ENCODE assay signal across 8 cellular contexts in the genomic region with DNA sequence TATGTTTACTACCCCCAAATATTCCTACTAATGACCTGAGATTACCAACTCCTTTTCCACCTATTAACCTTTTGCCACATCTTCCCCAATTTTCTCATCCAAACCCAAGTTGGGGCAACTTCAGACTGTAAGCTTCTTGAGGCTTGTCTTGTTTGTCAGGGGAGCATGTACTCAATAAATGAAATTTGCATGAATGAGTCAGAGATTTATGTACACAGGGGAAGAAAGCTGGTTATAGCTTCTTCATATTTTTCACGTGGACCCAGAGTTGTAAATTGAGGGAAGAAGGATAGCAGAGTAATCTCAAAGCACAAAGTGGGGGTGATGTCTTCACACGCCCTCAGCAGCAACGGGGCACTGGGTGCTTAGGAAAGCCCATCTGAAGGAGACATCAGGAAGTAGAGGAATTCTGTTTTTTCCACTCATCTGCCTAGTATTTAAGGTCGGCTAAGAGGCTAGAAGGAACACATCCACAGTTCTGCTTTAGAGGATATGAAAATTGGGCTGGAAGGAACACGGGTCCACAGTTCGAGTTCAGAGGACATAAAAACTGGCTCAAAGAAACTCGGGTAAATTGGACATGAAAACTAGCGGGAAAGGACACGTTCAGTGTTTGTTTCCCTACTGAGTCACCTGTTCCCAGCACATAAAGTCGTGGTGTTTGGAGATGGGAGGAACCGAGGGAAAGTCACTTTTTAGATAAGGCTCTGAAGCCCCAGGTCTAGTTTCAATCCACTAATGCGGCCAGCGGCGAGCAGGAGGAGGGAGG. TPM values are rescaled to one million over a fixed set of nuclear protein-coding genes. Genes with fewer than 3 reads are reported as not detected.
A peak's percentile ranks its signal among the peaks of the same experiment; 100 is the strongest.
DNase-seq lines count a peak whose midpoint lies in the region; ATAC-seq and TF ChIP-seq lines count a peak whose summit lies in the region.

No MANE protein-coding gene starts in this region.

- CTCF ChIA-PET in CD4-positive, alpha-beta T cell (lab: Charles Lee) = interaction anchor here (0.8 to 4.0 kb wide), 8 partner anchors 10 to 117 kb away, joined by 3 to 18 read pairs (median 4); a partner anchor contains a TSS

- no peak for ATAC-seq in CD4-positive, alpha-beta T cell (ENCODE audit: poor library complexity)
- ATAC-seq in HG03378 (IDR thresholded peaks at IDR 0.05; ENCODE audit: unreplicated experiment) (peak; percentile 1), HG02759 (IDR thresholded peaks at IDR 0.05; ENCODE audit: unreplicated experiment) (no peak), GM18519 (IDR thresholded peaks at IDR 0.05; ENCODE audit: low FRiP score, unreplicated experiment) (no peak)

- H3K27ac Mint-ChIP-seq in CD4-positive, alpha-beta T cell = peak overlapping the region; percentile 92

- H3K9me3 Mint-ChIP-seq in CD4-positive, alpha-beta T cell = no peaks in the 10 kb centered on the region

- DNase-seq in CD4-positive, alpha-beta T cell = no peak
- DNase-seq in brain microvascular endothelial cell (no peak), DMS153 treated with DMSO at 0.1 percent for 48 hours (lab: John Stamatoyannopoulos, UW; ENCODE audit: unreplicated experiment) (no peak), uterus (no peak)

- no peaks in the 10 kb centered on the region for H3K27me3 Mint-ChIP-seq in CD4-positive, alpha-beta T cell

- peak overlapping the region; percentile 100 for H3K4me3 Mint-ChIP-seq in CD4-positive, alpha-beta T cell

- no peaks in the 10 kb centered on the region for H3K36me3 ChIP-seq in brain microvascular endothelial cell (replicated peaks)
- H3K36me3 ChIP-seq in muscle layer of duodenum (ENCODE audit: control insufficient read depth in 1 of 2, insufficient read depth in 2 of 2, low read length in 2 of 2) = no peaks in the 10 kb centered on the region
- H3K36me3 ChIP-seq in uterus = no peaks in the 10 kb centered on the region

- no peaks in the 10 kb centered on the region for H3K27me3 ChIP-seq in CD4-positive, alpha-beta T cell (ENCODE audit: control insufficient read depth, insufficient read depth, low read length)
- H3K27me3 ChIP-seq in brain microvascular endothelial cell (replicated peaks) (no peaks in the 10 kb centered on the region), muscle layer of duodenum (ENCODE audit: low read depth, low read length) (no peaks in the 10 kb centered on the region), uterus (no peaks in the 10 kb centered on the region)

- H3K4me1 ChIP-seq in muscle layer of duodenum (ENCODE audit: control insufficient read depth in 1 of 2, insufficient read depth in 2 of 2, low read length in 2 of 2) (peaks cover 0 to 6% of the 10 kb centered on the region in 2 donors), uterus (no peaks in the 10 kb centered on the region)

- TF ChIP-seq CTCF in CD4-positive, alpha-beta T cell (IDR thresholded peaks at IDR 0.05) = no peak
- TF ChIP-seq CTCF in brain microvascular endothelial cell (IDR thresholded peaks at IDR 0.05; ENCODE audit: low read depth, low read length, missing control alignments) (no peak), uterus (IDR thresholded peaks at IDR 0.05) (no peak)

- no peak overlapping the region for H3K27ac ChIP-seq in CD4-positive, alpha-beta T cell (ENCODE audit: low read depth, low read length)
- no peak overlapping the region for H3K27ac ChIP-seq in brain microvascular endothelial cell
- peak overlapping the region; percentile 54 for H3K27ac ChIP-seq in muscle layer of duodenum (ENCODE audit: low read length)
- peak overlapping the region in 1 of 2 donors; percentile 6 for H3K27ac ChIP-seq in uterus

- peaks cover 47% of the 10 kb centered on the region for H3K4me1 Mint-ChIP-seq in CD4-positive, alpha-beta T cell (ENCODE audit: low read depth)

- in situ Hi-C loops in brain microvascular endothelial cell (cut with HindIII; ENCODE audit: low pct_ligation_motif_present, low sequenced_read_pairs) = no loop called here

- H3K36me3 Mint-ChIP-seq in CD4-positive, alpha-beta T cell (ENCODE audit: low read depth) = peaks cover 34% of the 10 kb centered on the region

- TF ChIP-seq POLR2A in uterus (IDR thresholded peaks at IDR 0.05) = peak in 1 of 2 donors; percentile 5

- H3K9me3 ChIP-seq in CD4-positive, alpha-beta T cell (ENCODE audit: control insufficient read depth, low read length) = no peaks in the 10 kb centered on the region
- H3K9me3 ChIP-seq in muscle layer of duodenum (ENCODE audit: control insufficient read depth in 1 of 2, low read length in 2 of 2) (no peaks in the 10 kb centered on the region), uterus (no peaks in the 10 kb centered on the region)

- H3K4me3 ChIP-seq in brain microvascular endothelial cell (ENCODE audit: low read depth, low read length) (peak overlapping the region; percentile 62), muscle layer of duodenum (ENCODE audit: low read depth in 1 of 2, low read length in 2 of 2) (peak overlapping the region; percentile 56 to 60), uterus (peak overlapping the region in 1 of 2 donors; percentile 45)

- intact Hi-C loops in CD4-positive, alpha-beta T cell (cut with DNase I, micrococcal nuclease) = loop anchor here (2.0 to 10.0 kb wide), 3 partner anchors 60 to 863 kb away; a partner anchor contains a TSS
- intact Hi-C loops in uterus (cut with DNase I; ENCODE audit: low total_unique reads) = no loop called here

- POLR2A ChIA-PET in CD4-positive, alpha-beta T cell (lab: Charles Lee) = interaction anchor here (0.6 to 5.7 kb wide), 20 partner anchors 8 to 983 kb away, joined by 3 to 204 read pairs (median 4); a partner anchor contains a TSS

RNA-seq across cellular contexts. Expression of a gene that starts 0.7 kb away (rescaled TPM):
- 10 to 100 TPM; 60.8 to 64.5 TPM for total RNA-seq in CD4-positive, alpha-beta T cell
- total RNA-seq in uterus = 10 to 100 TPM in 2 of 4 donors, 1 to 10 TPM in 2; 2.6 to 35.8 (median 15.0) TPM

RNA-seq across cellular contexts. Expression of a gene that starts 52.9 kb away (rescaled TPM):
- total RNA-seq in CD4-positive, alpha-beta T cell = 10 to 100 TPM; 18.4 to 21.1 TPM
- 10 to 100 TPM in 2 of 4 donors, 1 to 10 TPM in 2; 1.8 to 28.2 (median 11.6) TPM for total RNA-seq in uterus
